ENCODE assay signal across 17 cellular contexts in the genomic region with DNA sequence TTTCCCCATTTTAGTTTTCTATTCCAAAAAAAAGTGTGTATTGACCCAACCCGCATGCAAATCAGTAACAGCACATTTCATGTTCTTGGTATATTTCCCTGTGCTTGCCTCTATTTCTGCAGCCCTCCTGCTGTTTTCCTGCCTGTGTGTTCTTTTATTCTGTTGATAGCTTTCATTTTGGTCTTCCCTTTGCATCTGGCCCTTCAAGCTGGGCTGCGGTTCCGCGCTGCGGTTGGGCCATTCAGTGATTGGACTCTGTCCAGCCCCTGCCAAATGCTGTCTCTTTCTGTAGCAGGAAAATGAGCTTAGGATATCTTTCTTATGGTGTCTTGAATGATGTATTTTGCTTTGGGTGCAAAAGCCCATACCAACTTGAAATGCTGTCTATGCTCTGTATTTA. TPM values are rescaled to one million over a fixed set of nuclear protein-coding genes. Genes with fewer than 3 reads are reported as not detected.
DNase-seq lines count a peak whose midpoint lies in the region; ATAC-seq and TF ChIP-seq lines count a peak whose summit lies in the region.
"Had no signal": no experiment of that assay in that cellular context is flagged by ENCODE, and none has a peak within 500 bp of the region (broad histone marks: within the 10 kb centered on the region; RNA-seq: fewer than 3 reads in every experiment).

No MANE protein-coding gene starts in this region.

- no peak overlapping the region for H3K4me3 ChIP-seq in SJCRH30
- no peak overlapping the region for H3K4me3 ChIP-seq in fibroblast of mammary gland (ENCODE audit: control insufficient read depth, low read depth, low read length)
- H3K4me3 ChIP-seq in osteoblast (ENCODE audit: insufficient read depth, low read length), result no peak overlapping the region
- no peak overlapping the region for H3K4me3 ChIP-seq in left lung
- H3K4me3 ChIP-seq: esophagus muscularis mucosa, hepatocyte, pancreas, smooth muscle cell, upper lobe of left lung had no signal

- no peak for TF ChIP-seq CTCF in fibroblast of mammary gland (conservative IDR thresholded peaks at IDR 0.05; ENCODE audit: control insufficient read depth, insufficient read depth, low read depth, low read length)
- TF ChIP-seq CTCF in osteoblast (IDR thresholded peaks at IDR 0.05; ENCODE audit: extremely low read depth, low read depth, low read length), result no peak
- no peak for TF ChIP-seq CTCF in left lung (IDR thresholded peaks at IDR 0.05)

- no peak for ATAC-seq in left lung
- ATAC-seq: pancreas had no signal

- H4K20me1 ChIP-seq in osteoblast (ENCODE audit: insufficient read depth, low read length), result no peaks in the 10 kb centered on the region

- H3K27me3 ChIP-seq in SJCRH30 (no peaks in the 10 kb centered on the region), osteoblast (ENCODE audit: insufficient read depth, low read length) (no peaks in the 10 kb centered on the region), left lung (no peaks in the 10 kb centered on the region)
- H3K27me3 ChIP-seq: esophagus muscularis mucosa, hepatocyte, pancreas, upper lobe of left lung had no signal

- H3K4me3 Mint-ChIP-seq in T-helper 2 cell treated with Interferon-gamma antibody and Interleukin-4, amounts not matched to agents 5 μg/mL and 100 μg/mL, for 36 hours, result no peak overlapping the region

- peaks cover 14% of the 10 kb centered on the region for H3K27me3 Mint-ChIP-seq in T-helper 2 cell treated with Interferon-gamma antibody and Interleukin-4, amounts not matched to agents 5 μg/mL and 100 μg/mL, for 36 hours (ENCODE audit: low read depth)

- H3K9me3 ChIP-seq in SJCRH30 (replicated peaks) (no peaks in the 10 kb centered on the region), osteoblast (ENCODE audit: low read depth, low read length) (no peaks in the 10 kb centered on the region), left lung (no peaks in the 10 kb centered on the region)
- H3K9me3 ChIP-seq: esophagus muscularis mucosa, pancreas, upper lobe of left lung had no signal

- H3K79me2 ChIP-seq in osteoblast (ENCODE audit: insufficient read depth, low read length), result no peaks in the 10 kb centered on the region
- H3K79me2 ChIP-seq: hepatocyte had no signal

- H3K27ac ChIP-seq in SJCRH30 (no peak overlapping the region), osteoblast (ENCODE audit: low read depth, low read length) (no peak overlapping the region), left lung (no peak overlapping the region)
- H3K27ac ChIP-seq: esophagus muscularis mucosa, hepatocyte, pancreas, upper lobe of left lung had no signal

- no peaks in the 10 kb centered on the region for H3K9me3 Mint-ChIP-seq in T-helper 2 cell treated with Interferon-gamma antibody and Interleukin-4, amounts not matched to agents 5 μg/mL and 100 μg/mL, for 36 hours

- DNase-seq in A172 (ENCODE audit: low spot score), result peak; percentile 37
- DNase-seq in G401 (ENCODE audit: low spot score), result peak; percentile 75
- DNase-seq in SJCRH30, result peak; percentile 10 to 27
- DNase-seq in fibroblast of mammary gland (ENCODE audit: low read depth), result peak; percentile 12
- DNase-seq in osteoblast (ENCODE audit: insufficient read length, low spot score, missing footprints), result no peak
- DNase-seq in T-helper 2 cell treated with Interferon-gamma antibody and Interleukin-4, amounts not matched to agents 5 μg/mL and 100 μg/mL, for 36 hours (ENCODE audit: low spot score), result no peak
- no peak for DNase-seq in islet precursor cell
- no peak for DNase-seq in left lung
- DNase-seq: activated effector memory CD4-positive, alpha-beta T cell treated with Interleukin-2 at 50 U/mL for 16 hours; NCI-H1105 treated with DMSO at 0.1 percent for 48 hours; NCI-H82; pancreas; stimulated activated naive CD4-positive, alpha-beta T cell had no signal

- H3K4me1 ChIP-seq in SJCRH30 (no peaks in the 10 kb centered on the region), osteoblast (ENCODE audit: insufficient read depth, low read length) (no peaks in the 10 kb centered on the region), left lung (no peaks in the 10 kb centered on the region)
- H3K4me1 ChIP-seq: esophagus muscularis mucosa, pancreas, upper lobe of left lung had no signal

- in situ Hi-C loops in G401 (cut with HindIII; ENCODE audit: low sequenced_read_pairs), result no loop called here

- intact Hi-C loops in left lung (cut with DNase I), result no loop called here

- no peak overlapping the region for H3K4me2 ChIP-seq in osteoblast (ENCODE audit: insufficient read depth, low read length)
- H3K4me2 ChIP-seq: hepatocyte, smooth muscle cell had no signal

- H3K27ac Mint-ChIP-seq in T-helper 2 cell treated with Interferon-gamma antibody and Interleukin-4, amounts not matched to agents 5 μg/mL and 100 μg/mL, for 36 hours, result no peak overlapping the region

- H3K36me3 Mint-ChIP-seq in T-helper 2 cell treated with Interferon-gamma antibody and Interleukin-4, amounts not matched to agents 5 μg/mL and 100 μg/mL, for 36 hours (ENCODE audit: low read depth), result no peaks in the 10 kb centered on the region

- H3K4me1 Mint-ChIP-seq in T-helper 2 cell treated with Interferon-gamma antibody and Interleukin-4, amounts not matched to agents 5 μg/mL and 100 μg/mL, for 36 hours (ENCODE audit: low read depth), result no peaks in the 10 kb centered on the region

- H2AFZ ChIP-seq in osteoblast (ENCODE audit: low read length), result no peak overlapping the region
- H2AFZ ChIP-seq: hepatocyte had no signal

- H3K36me3 ChIP-seq in SJCRH30 (no peaks in the 10 kb centered on the region), osteoblast (ENCODE audit: insufficient read depth, low read length) (no peaks in the 10 kb centered on the region), left lung (no peaks in the 10 kb centered on the region)
- H3K36me3 ChIP-seq: esophagus muscularis mucosa, pancreas, upper lobe of left lung had no signal

RNA-seq across cellular contexts. Expression of a gene that starts 49.9 kb away (rescaled TPM):
- total RNA-seq in A172 (2014; rRNA removed; shearing (Covaris generic)), result 12.4 and 16.9 TPM in 2 replicates
- 17.8 and 17.9 TPM in 2 replicates for total RNA-seq in G401 (2014; rRNA removed; shearing (Covaris generic))
- 6.9 and 8.6 TPM in 2 replicates for total RNA-seq in SJCRH30 (2014; rRNA removed; shearing (Covaris generic))
- total RNA-seq in osteoblast (21.4 and 23.9 TPM in 2 replicates), left lung (10 to 100 TPM; 17.6 to 22.6 TPM)

Comparison
In these comparisons a context has a peak if more than half of its experiments do, and no peak if none do; other contexts are left out.
1. DNase-seq: peak in A172 (single experiment), G401 (single experiment), SJCRH30 (2 of 2) and fibroblast of mammary gland (single experiment); none in osteoblast (single experiment), T-helper 2 cell treated with Interferon-gamma antibody and Interleukin-4, amounts not matched to agents 5 μg/mL and 100 μg/mL, for 36 hours (single experiment), islet precursor cell (single experiment) and left lung (0 of 2).